In genomic region chr1:11649624-11650330, GRCh38 we compare ENCODE assay signal across 2 cellular contexts.
TF ChIP-seq lines count a peak whose summit lies in the region.

No MANE protein-coding gene starts in this region.

TF ChIP-seq in A549, 52 proteins besides CTCF, POLR2A, EP300 and RAD21:
- TF ChIP-seq FOSB (CRISPR knock-in tag; IDR thresholded peaks at IDR 0.05) (no peak), MAZ (IDR thresholded peaks at IDR 0.05; ENCODE audit: borderline replicate concordance, low read depth, low read length) (no peak), POLR2AphosphoS2 (conservative IDR thresholded peaks at IDR 0.05; ENCODE audit: low read length) (no peak)

TF ChIP-seq in HCT116, 20 proteins besides CTCF, POLR2A, EP300 and RAD21:
- TF ChIP-seq MAX (IDR thresholded peaks at IDR 0.05): no peak
- no peak for TF ChIP-seq JUND (IDR thresholded peaks at IDR 0.05)
- TF ChIP-seq ZNF274 (IDR thresholded peaks at IDR 0.05; ENCODE audit: low read depth, low read length): no peak
- no peak for TF ChIP-seq ZBTB33 (IDR thresholded peaks at IDR 0.05; ENCODE audit: extremely low read depth, insufficient replicate concordance, low read length)
- no peak for TF ChIP-seq ATF3 (IDR thresholded peaks at IDR 0.05)
- TF ChIP-seq SP1 (IDR thresholded peaks at IDR 0.05; ENCODE audit: low read depth): no peak
- TF ChIP-seq TCF7L2 (IDR thresholded peaks at IDR 0.05; ENCODE audit: borderline replicate concordance, extremely low read depth, insufficient read depth, insufficient read length): no peak
- no peak for TF ChIP-seq FOSL1 (IDR thresholded peaks at IDR 0.05; ENCODE audit: low read depth)
- TF ChIP-seq EZH2 (IDR thresholded peaks at IDR 0.05): no peak
- TF ChIP-seq EZH2phosphoT487 (IDR thresholded peaks at IDR 0.05; ENCODE audit: borderline replicate concordance): no peak
- TF ChIP-seq CEBPB (IDR thresholded peaks at IDR 0.05; ENCODE audit: low read depth): no peak
- TF ChIP-seq CBX3 (IDR thresholded peaks at IDR 0.05; ENCODE audit: low read depth): no peak
- TF ChIP-seq SRF (IDR thresholded peaks at IDR 0.05; ENCODE audit: low read depth): no peak
- no peak for TF ChIP-seq ZFX (IDR thresholded peaks at IDR 0.05)
- TF ChIP-seq ELF1 (IDR thresholded peaks at IDR 0.05; ENCODE audit: borderline replicate concordance, low read depth): no peak
- no peak for TF ChIP-seq YY1 (IDR thresholded peaks at IDR 0.05; ENCODE audit: extremely low read depth, insufficient replicate concordance, low read depth, low read length)
- TF ChIP-seq SIN3A (IDR thresholded peaks at IDR 0.05; ENCODE audit: low read depth): no peak
